ENCODE assay signal across 12 cellular contexts in genomic region chr6:42200035-42200434, GRCh38. TPM values are rescaled to one million over a fixed set of nuclear protein-coding genes. Genes with fewer than 3 reads are reported as not detected.
DNase-seq lines count a peak whose midpoint lies in the region; TF ChIP-seq lines count a peak whose summit lies in the region.
"Had no signal": no experiment of that assay in that cellular context is flagged by ENCODE, and none has a peak within 500 bp of the region (broad histone marks: within the 10 kb centered on the region; RNA-seq: fewer than 3 reads in every experiment).

No MANE protein-coding gene starts in this region.

- peak overlapping the region in 1 of 2 experiments; percentile 10 for H3K4me3 ChIP-seq in mesenchymal stem cell (ENCODE audit: insufficient read depth in 1 of 2, low read depth in 1 of 2, low read length in 2 of 2)
- H3K4me3 ChIP-seq in A673 (ENCODE audit: low read depth, low read length, poor library complexity, severe bottlenecking) = no peak overlapping the region
- H3K4me3 ChIP-seq: thoracic aorta had no signal

- H3K4me3 Mint-ChIP-seq in chondrocyte (ENCODE audit: unreplicated experiment) = no peak overlapping the region
- H3K4me3 Mint-ChIP-seq: IgD-negative memory B cell had no signal

- H3K14ac ChIP-seq in mesenchymal stem cell (ENCODE audit: low read length in 2 of 2) = no peak overlapping the region

- TF ChIP-seq CTCF in chondrocyte (IDR thresholded peaks at IDR 0.05) (no peak), A673 (conservative IDR thresholded peaks at IDR 0.05; ENCODE audit: low read depth, low read length) (no peak)

- H3K36me3 ChIP-seq in mesenchymal stem cell (ENCODE audit: control insufficient read depth in 1 of 2, insufficient read depth in 2 of 2, low read depth in 1 of 2, low read length in 2 of 2) (peaks cover 3 to 8% of the 10 kb centered on the region in 2 experiments), A673 (ENCODE audit: insufficient read depth, low read length, poor library complexity, severe bottlenecking) (no peaks in the 10 kb centered on the region)

- H3K79me1 ChIP-seq in mesenchymal stem cell (replicated peaks; ENCODE audit: low read length, poor library complexity, severe bottlenecking) = peaks cover 1% of the 10 kb centered on the region

- H3K27ac ChIP-seq in mesenchymal stem cell (ENCODE audit: low read length, poor library complexity, severe bottlenecking) (peak overlapping the region; percentile 90), A673 (ENCODE audit: low read depth, low read length, poor library complexity, severe bottlenecking) (no peak overlapping the region)
- H3K27ac ChIP-seq: thoracic aorta had no signal

- no peak overlapping the region for H2AK5ac ChIP-seq in mesenchymal stem cell (ENCODE audit: low read length, severe bottlenecking)

- intact Hi-C loops in A673 (cut with micrococcal nuclease; ENCODE audit: unreplicated experiment) = no loop called here

- H3K36me3 Mint-ChIP-seq in chondrocyte (ENCODE audit: low read depth) = no peaks in the 10 kb centered on the region

- no peak overlapping the region for H3K18ac ChIP-seq in mesenchymal stem cell (ENCODE audit: low read depth in 1 of 2, low read length in 2 of 2)

- CTCF ChIA-PET in A673 (lab: Charles Lee) = no interaction called here

- H3K4me1 ChIP-seq in mesenchymal stem cell (ENCODE audit: control insufficient read depth, insufficient read depth, low read depth, low read length) (peaks cover 14% of the 10 kb centered on the region), A673 (ENCODE audit: insufficient read depth, low read length, poor library complexity, severe bottlenecking) (no peaks in the 10 kb centered on the region)

- H3K4ac ChIP-seq in mesenchymal stem cell (ENCODE audit: low read depth in 1 of 2, low read length in 2 of 2) = no peak overlapping the region

- peaks cover 8% of the 10 kb centered on the region for H3K9me3 Mint-ChIP-seq in chondrocyte (ENCODE audit: low read depth)
- H3K9me3 Mint-ChIP-seq: IgD-negative memory B cell had no signal

- H3K27me3 Mint-ChIP-seq in chondrocyte (ENCODE audit: low read depth) = no peaks in the 10 kb centered on the region
- H3K27me3 Mint-ChIP-seq: IgD-negative memory B cell had no signal

- H2BK120ac ChIP-seq in mesenchymal stem cell (ENCODE audit: low read depth, low read length) = no peak overlapping the region

- no peak overlapping the region for H2BK5ac ChIP-seq in mesenchymal stem cell (ENCODE audit: low read depth, low read length, poor library complexity, severe bottlenecking)

- H3K23ac ChIP-seq in mesenchymal stem cell (ENCODE audit: low read length in 2 of 2) = no peak overlapping the region

- H3K9me3 ChIP-seq in mesenchymal stem cell (ENCODE audit: control insufficient read depth, low read length) (no peaks in the 10 kb centered on the region), A673 (ENCODE audit: low read depth, low read length, poor library complexity, severe bottlenecking) (no peaks in the 10 kb centered on the region)
- H3K9me3 ChIP-seq: thoracic aorta had no signal

- DNase-seq in AG08396 (ENCODE audit: low spot score) (peak; percentile 73), HT1080 (ENCODE audit: low read depth) (peak; percentile 83), chondrocyte (ENCODE audit: low spot score) (no peak), mesenchymal stem cell (peak; percentile 93), A673 (ENCODE audit: low spot score) (no peak), NCI-H2081 (lab: John Stamatoyannopoulos, UW) (no peak), NOMO-1 treated with DMSO at 0.1 percent for 48 hours (lab: John Stamatoyannopoulos, UW; ENCODE audit: unreplicated experiment) (no peak), HUDEP-2 (lab: John Stamatoyannopoulos, UW; ENCODE audit: unreplicated experiment in 76 of 76) (no peak)
- DNase-seq: activated gamma-delta T cell, NCI-H524 treated with DMSO at 0.1 percent for 48 hours had no signal

- H3K27ac Mint-ChIP-seq in chondrocyte (ENCODE audit: unreplicated experiment) = peak overlapping the region; percentile 91
- H3K27ac Mint-ChIP-seq: IgD-negative memory B cell had no signal

- H2BK12ac ChIP-seq in mesenchymal stem cell (ENCODE audit: low read length in 2 of 2) = no peak overlapping the region

- H4K91ac ChIP-seq in mesenchymal stem cell (ENCODE audit: low read length) = no peak overlapping the region

- H2BK15ac ChIP-seq in mesenchymal stem cell (ENCODE audit: low read depth, poor library complexity, severe bottlenecking) = no peak overlapping the region

- H3K4me1 Mint-ChIP-seq in chondrocyte (ENCODE audit: low read depth) = peaks cover 38% of the 10 kb centered on the region

- no TSS peak for BruUV-seq in A673 (replicated peaks; lab: Mats Ljungman, UMichigan)

- H3K27me3 ChIP-seq in mesenchymal stem cell (ENCODE audit: control insufficient read depth in 1 of 2, insufficient read depth in 1 of 2, low read length in 2 of 2) = no peaks in the 10 kb centered on the region
- no peaks in the 10 kb centered on the region for H3K27me3 ChIP-seq in A673 (replicated peaks; ENCODE audit: insufficient read depth, low read depth, low read length, poor library complexity)

- H3K4me2 ChIP-seq in mesenchymal stem cell (ENCODE audit: low read length, poor library complexity, severe bottlenecking) = no peak overlapping the region

- H4K8ac ChIP-seq in mesenchymal stem cell (ENCODE audit: low read length) = no peak overlapping the region

- POLR2A ChIA-PET in A673 (lab: Charles Lee; ENCODE audit: low non-redundant PET) = no interaction called here

- peak overlapping the region; percentile 40 for H3K9ac ChIP-seq in mesenchymal stem cell (ENCODE audit: low read length)

- H2AFZ ChIP-seq in mesenchymal stem cell (ENCODE audit: low read depth, low read length) = no peak overlapping the region

- WGBS in mesenchymal stem cell = 30% methylated on average over 1 of the region's 1 CpG

RNA-seq across cellular contexts. Expression of gene GUCA1B, which starts 5.3 kb away (rescaled TPM):
- total RNA-seq in HT1080 (2014; rRNA removed; shearing (Covaris generic)) = 0.07 TPM in 1 of 2 replicates, not detected in the other
- 0.11 and 0.65 TPM in 2 replicates for polyA plus RNA-seq in HT1080 (2015; cell fraction: cytosol; rRNA removed)
- polyA plus RNA-seq in HT1080 (2015; cell fraction: nucleus; rRNA removed) = 0.97 and 1.2 TPM in 2 replicates
- total RNA-seq in chondrocyte = 0.54 to 1.1 TPM (median 0.77 TPM) in 3 replicates
- 0.32 TPM for polyA plus RNA-seq in mesenchymal stem cell (2013, experiment 1 of 2)
- polyA plus RNA-seq in mesenchymal stem cell (2013, experiment 2 of 2) = 0.29 TPM
- 1.7 and 2.0 TPM in 2 replicates for total RNA-seq in A673 (2021)

RNA-seq across cellular contexts. Expression of gene MRPS10, which starts 17.6 kb away (rescaled TPM):
- 60.2 and 76.1 TPM in 2 replicates for total RNA-seq in HT1080 (2014; rRNA removed; shearing (Covaris generic))
- 114 and 119 TPM in 2 replicates for polyA plus RNA-seq in HT1080 (2015; cell fraction: cytosol; rRNA removed)
- 51.0 and 53.3 TPM in 2 replicates for polyA plus RNA-seq in HT1080 (2015; cell fraction: nucleus; rRNA removed)
- total RNA-seq in chondrocyte (26.9 to 31.7 TPM (median 28.8 TPM) in 3 replicates), A673 (2021) (50.0 and 52.0 TPM in 2 replicates)
- 39.7 TPM for polyA plus RNA-seq in mesenchymal stem cell (2013, experiment 1 of 2)
- 41.1 TPM for polyA plus RNA-seq in mesenchymal stem cell (2013, experiment 2 of 2)

RNA-seq across cellular contexts. Expression of gene GUCA1A, which starts 26.9 kb away (rescaled TPM):
- not detected in 2 replicates for total RNA-seq in HT1080 (2014; rRNA removed; shearing (Covaris generic))
- polyA plus RNA-seq in HT1080 (2015; cell fraction: cytosol; rRNA removed) = not detected in 2 replicates
- polyA plus RNA-seq in HT1080 (2015; cell fraction: nucleus; rRNA removed) = not detected in 2 replicates
- total RNA-seq in chondrocyte (0.38 TPM in 1 of 3 replicates, not detected in the others), A673 (2021) (not detected in 2 replicates)
- polyA plus RNA-seq in mesenchymal stem cell (2013, experiment 1 of 2) = 0.19 TPM
- 0.05 TPM for polyA plus RNA-seq in mesenchymal stem cell (2013, experiment 2 of 2)
- total RNA-seq: thoracic aorta had no signal
- polyA plus RNA-seq: IgD-negative memory B cell had no signal

RNA-seq across cellular contexts. Expression of gene C6orf132, which starts 57.6 kb away (rescaled TPM):
- not detected in 2 replicates for total RNA-seq in HT1080 (2014; rRNA removed; shearing (Covaris generic))
- polyA plus RNA-seq in HT1080 (2015; cell fraction: cytosol; rRNA removed) = not detected in 2 replicates
- not detected in 2 replicates for polyA plus RNA-seq in HT1080 (2015; cell fraction: nucleus; rRNA removed)
- 0.75 to 5.8 TPM (median 5.2 TPM) in 3 replicates for total RNA-seq in chondrocyte
- 2.1 TPM for polyA plus RNA-seq in mesenchymal stem cell (2013, experiment 1 of 2)
- 2.2 TPM for polyA plus RNA-seq in mesenchymal stem cell (2013, experiment 2 of 2)
- total RNA-seq in A673 (2021) = 0.04 and 0.15 TPM in 2 replicates
- polyA plus RNA-seq: IgD-negative memory B cell had no signal

Comparison
In these comparisons a context has a peak if more than half of its experiments do, and no peak if none do; other contexts are left out.
1. DNase-seq: peak in AG08396 (single experiment), HT1080 (single experiment) and mesenchymal stem cell (single experiment); none in chondrocyte (single experiment), A673 (single experiment), NCI-H2081 (0 of 2), NOMO-1 treated with DMSO at 0.1 percent for 48 hours (single experiment) and HUDEP-2 (0 of 76).